8 cellular contexts compared by ENCODE assay signal in the genomic region with DNA sequence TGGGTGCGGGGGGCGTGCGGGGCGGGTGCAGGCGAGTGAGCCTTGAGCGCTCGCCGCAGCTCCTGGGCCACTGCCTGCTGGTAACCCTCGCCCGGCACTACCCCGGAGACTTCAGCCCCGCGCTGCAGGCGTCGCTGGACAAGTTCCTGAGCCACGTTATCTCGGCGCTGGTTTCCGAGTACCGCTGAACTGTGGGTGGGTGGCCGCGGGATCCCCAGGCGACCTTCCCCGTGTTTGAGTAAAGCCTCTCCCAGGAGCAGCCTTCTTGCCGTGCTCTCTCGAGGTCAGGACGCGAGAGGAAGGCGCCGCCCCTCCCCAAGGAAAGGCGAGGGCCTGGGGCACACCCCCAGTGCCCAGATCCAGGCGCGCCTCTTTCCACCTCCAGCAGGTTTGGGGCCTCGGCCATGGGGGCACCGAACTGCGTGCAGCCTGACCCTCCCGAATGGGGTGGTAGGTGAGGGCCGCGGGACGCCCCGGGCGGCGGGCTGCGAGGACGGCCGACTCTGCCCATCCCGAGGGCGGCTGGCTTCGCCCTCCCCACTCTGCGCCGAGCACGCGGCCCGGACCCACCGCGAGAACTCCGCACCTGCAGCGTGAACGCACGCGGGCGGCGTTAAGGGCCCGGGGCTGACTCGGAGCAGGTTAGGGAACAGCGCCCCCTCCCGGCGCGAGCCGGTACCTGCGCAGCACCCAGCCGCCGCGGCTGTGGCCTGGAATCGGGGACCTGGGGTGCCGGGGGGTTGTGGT. TPM values are rescaled to one million over a fixed set of nuclear protein-coding genes. Genes with fewer than 3 reads are reported as not detected.
DNase-seq lines count a peak whose midpoint lies in the region; ATAC-seq and TF ChIP-seq lines count a peak whose summit lies in the region.

No MANE protein-coding gene starts in this region.

- no peak overlapping the region for H3K27ac Mint-ChIP-seq in endothelial cell (ENCODE audit: unreplicated experiment)

- no peaks in the 10 kb centered on the region for H3K4me1 Mint-ChIP-seq in endothelial cell (ENCODE audit: unreplicated experiment)

- peak; percentile 99 for TF ChIP-seq CTCF in endothelial cell (IDR thresholded peaks at IDR 0.05; ENCODE audit: unreplicated experiment)

- peaks cover 13% of the 10 kb centered on the region for H3K27me3 Mint-ChIP-seq in endothelial cell (ENCODE audit: unreplicated experiment)

- no peak overlapping the region for H3K4me3 Mint-ChIP-seq in endothelial cell (ENCODE audit: unreplicated experiment)

- H3K9me3 Mint-ChIP-seq in endothelial cell (ENCODE audit: unreplicated experiment) = no peaks in the 10 kb centered on the region

- H3K36me3 Mint-ChIP-seq in endothelial cell (ENCODE audit: low read depth, unreplicated experiment) = peaks cover 8% of the 10 kb centered on the region

- no peak for ATAC-seq in GM18520 (IDR thresholded peaks at IDR 0.05; ENCODE audit: unreplicated experiment)

- DNase-seq in DMS53 (lab: John Stamatoyannopoulos, UW) = peak; percentile 93
- peak; percentile 85 for DNase-seq in HK-2 (ENCODE audit: unreplicated experiment)
- DNase-seq in NOMO-1 treated with dmso at 0.1 percent for 144 hours (lab: John Stamatoyannopoulos, UW; ENCODE audit: unreplicated experiment) = peak; percentile 65
- DNase-seq in activated CD8-positive, alpha-beta memory T cell treated with anti-CD3 and anti-CD28 coated beads, Interleukin-2, amount 50 U/mL, for 24 hours (ENCODE audit: extremely low read depth) = peak; percentile 54
- peak; percentile 88 for DNase-seq in endothelial cell (ENCODE audit: low spot score)
- DNase-seq in midbrain (lab: John Stamatoyannopoulos, UW) = peak; percentile 30
- peak; percentile 72 for DNase-seq in stimulated activated CD8-positive, alpha-beta memory T cell treated with anti-CD3 and anti-CD28 coated beads, Interleukin-4, amount 100 ng/mL, for 1 hour (ENCODE audit: low read depth in 2 of 2, low spot score in 1 of 2)

RNA-seq across cellular contexts. Expression of a gene that starts 0.8 kb away (rescaled TPM):
- total RNA-seq in endothelial cell (ENCODE audit: unreplicated experiment) = not detected

RNA-seq across cellular contexts. Expression of a gene that starts 4.6 kb away (rescaled TPM):
- total RNA-seq in endothelial cell (ENCODE audit: unreplicated experiment) = not detected

RNA-seq across cellular contexts. Expression of a gene that starts 8.4 kb away (rescaled TPM):
- not detected for total RNA-seq in endothelial cell (ENCODE audit: unreplicated experiment)

RNA-seq across cellular contexts. Expression of a gene that starts 15.3 kb away (rescaled TPM):
- total RNA-seq in endothelial cell (ENCODE audit: unreplicated experiment) = not detected

RNA-seq across cellular contexts. Expression of a gene that starts 28.6 kb away (rescaled TPM):
- not detected for total RNA-seq in endothelial cell (ENCODE audit: unreplicated experiment)

Comparison
In these comparisons a context has a peak if more than half of its experiments do, and no peak if none do; other contexts are left out.
1. DNase-seq: peak in every context shown above with its lines; median percentile 93 in DMS53; 88 in endothelial cell; 85 in HK-2; 72 in stimulated activated CD8-positive, alpha-beta memory T cell treated with anti-CD3 and anti-CD28 coated beads, Interleukin-4, amount 100 ng/mL, for 1 hour; 65 in NOMO-1 treated with dmso at 0.1 percent for 144 hours; 54 in activated CD8-positive, alpha-beta memory T cell treated with anti-CD3 and anti-CD28 coated beads, Interleukin-2, amount 50 U/mL, for 24 hours; 30 in midbrain.